Comparison of ENCODE assay signal across 23 cellular contexts in genomic region chr4:106698621-106699195, GRCh38.
"Had no signal": no experiment of that assay in that cellular context is flagged by ENCODE, and none has a peak within 500 bp of the region (broad histone marks: within the 10 kb centered on the region; RNA-seq: fewer than 3 reads in every experiment).

No MANE protein-coding gene starts in this region.

- H3K27ac ChIP-seq: colonic mucosa, epithelial cell of prostate, esophagus squamous epithelium, gastrocnemius medialis, heart right ventricle, left lung, lower lobe of right lung had no signal

- H3K9me3 ChIP-seq: colonic mucosa, gastrocnemius medialis, lower lobe of right lung, mucosa of descending colon had no signal

- H3K4me3 ChIP-seq: colonic mucosa, esophagus squamous epithelium, gastrocnemius medialis, heart right ventricle, left lung, lower lobe of right lung, mucosa of descending colon had no signal

- H3K36me3 ChIP-seq: colonic mucosa, esophagus squamous epithelium, gastrocnemius medialis, heart right ventricle, left lung, lower lobe of right lung had no signal

- H3K27me3 ChIP-seq: colonic mucosa, esophagus squamous epithelium, gastrocnemius medialis, heart right ventricle, left lung had no signal

- H3K4me1 ChIP-seq: colonic mucosa, esophagus squamous epithelium, gastrocnemius medialis, heart right ventricle, left lung, lower lobe of right lung had no signal

- ATAC-seq: effector memory CD8-positive, alpha-beta T cell; esophagus mucosa; gastrocnemius medialis; heart right ventricle; left cardiac atrium; left lung; left ventricle myocardium superior; lower lobe of right lung; mucosa of descending colon had no signal

- DNase-seq: colonic mucosa; cortex of kidney; effector CD8-positive, alpha-beta T cell; effector memory CD8-positive, alpha-beta T cell; endodermal cell; erythroblast; esophagus squamous epithelium; foreskin fibroblast; foreskin melanocyte; gastrocnemius medialis; glutamatergic neuron; head of caudate nucleus; heart right ventricle; hippocampal formation; left cardiac atrium; left lung; left ventricle myocardium superior; lower lobe of right lung; mesenchymal stem cell; mucosa of descending colon; naive B cell had no signal
